16 cellular contexts compared by ENCODE assay signal in genomic region chr15:75089781-75090734, GRCh38.
DNase-seq lines count a peak whose midpoint lies in the region; ATAC-seq, FAIRE-seq and TF ChIP-seq lines count a peak whose summit lies in the region.
"Had no signal": no experiment of that assay in that cellular context is flagged by ENCODE, and none has a peak within 500 bp of the region (broad histone marks: within the 10 kb centered on the region; RNA-seq: fewer than 3 reads in every experiment).

No MANE protein-coding gene starts in this region.

- H3K27ac Mint-ChIP-seq in activated CD8-positive, alpha-beta T cell treated with anti-CD3 and anti-CD28 coated beads, Interleukin-2, amount 10 ng/mL, durations not matched to agents 7 days and 5 days = peak overlapping the region; percentile 31
- no peak overlapping the region for H3K27ac Mint-ChIP-seq in activated CD8-positive, alpha-beta T cell treated with anti-CD3 and anti-CD28 coated beads for 36 hours
- peak overlapping the region; percentile 61 for H3K27ac Mint-ChIP-seq in nephron progenitor cell
- H3K27ac Mint-ChIP-seq in mesothelial cell of epicardium = no peak overlapping the region
- H3K27ac Mint-ChIP-seq: stimulated activated naive CD8-positive, alpha-beta T cell treated with anti-CD3 and anti-CD28 coated beads, Interleukin-15, Interleukin-2, amounts not matched to agents 100 ng/mL and 50 ng/mL, for 24 hours had no signal

- no peak for ATAC-seq in activated CD8-positive, alpha-beta T cell treated with anti-CD3 and anti-CD28 coated beads, Interleukin-2, amount 10 ng/mL, durations not matched to agents 7 days and 5 days
- ATAC-seq in activated CD8-positive, alpha-beta T cell treated with anti-CD3 and anti-CD28 coated beads for 36 hours = no peak
- ATAC-seq in gastroesophageal sphincter = peak; percentile 73
- no peak for ATAC-seq in HG03025 (IDR thresholded peaks at IDR 0.05; ENCODE audit: low FRiP score, unreplicated experiment)

- intact Hi-C loops in activated CD8-positive, alpha-beta T cell treated with anti-CD3 and anti-CD28 coated beads for 36 hours (cut with micrococcal nuclease) = no loop called here

- peaks cover 13% of the 10 kb centered on the region for H3K27me3 Mint-ChIP-seq in activated CD8-positive, alpha-beta T cell treated with anti-CD3 and anti-CD28 coated beads, Interleukin-2, amount 10 ng/mL, durations not matched to agents 7 days and 5 days (ENCODE audit: low read depth)
- peaks cover 12% of the 10 kb centered on the region for H3K27me3 Mint-ChIP-seq in activated CD8-positive, alpha-beta T cell treated with anti-CD3 and anti-CD28 coated beads for 36 hours
- H3K27me3 Mint-ChIP-seq in nephron progenitor cell (ENCODE audit: low read depth, poor library complexity) (peaks cover 18% of the 10 kb centered on the region), mesothelial cell of epicardium (ENCODE audit: low read depth) (no peaks in the 10 kb centered on the region)

- peaks cover 18% of the 10 kb centered on the region for H3K9me3 Mint-ChIP-seq in activated CD8-positive, alpha-beta T cell treated with anti-CD3 and anti-CD28 coated beads, Interleukin-2, amount 10 ng/mL, durations not matched to agents 7 days and 5 days (ENCODE audit: insufficient read depth)
- peaks cover 25% of the 10 kb centered on the region for H3K9me3 Mint-ChIP-seq in activated CD8-positive, alpha-beta T cell treated with anti-CD3 and anti-CD28 coated beads for 36 hours
- peaks cover 22% of the 10 kb centered on the region for H3K9me3 Mint-ChIP-seq in nephron progenitor cell
- peaks cover 20% of the 10 kb centered on the region for H3K9me3 Mint-ChIP-seq in mesothelial cell of epicardium

- WGBS in gastroesophageal sphincter (ENCODE audit: low coverage in 1 of 2), 2 donors = 64 to 84% methylated on average over 9 to 11 of the region's 11 CpGs

- no peaks in the 10 kb centered on the region for H3K4me1 ChIP-seq in gastroesophageal sphincter

- FAIRE-seq in GM19239 (lab: Jason Lieb, UNC) = no peak
- FAIRE-seq: D721Med, islet of Langerhans had no signal

- POLR2A ChIA-PET in activated CD8-positive, alpha-beta T cell treated with anti-CD3 and anti-CD28 coated beads, Interleukin-2, amount 10 ng/mL, durations not matched to agents 7 days and 5 days (lab: Charles Lee) = no interaction called here
- POLR2A ChIA-PET in activated CD8-positive, alpha-beta T cell treated with anti-CD3 and anti-CD28 coated beads for 36 hours (lab: Charles Lee) = interaction anchor here (0.8 to 1.0 kb wide), 2 partner anchors 24 to 29 kb away, joined by 3 to 4 read pairs; no protein-coding TSS in a partner anchor

- H3K4me1 Mint-ChIP-seq in activated CD8-positive, alpha-beta T cell treated with anti-CD3 and anti-CD28 coated beads, Interleukin-2, amount 10 ng/mL, durations not matched to agents 7 days and 5 days (ENCODE audit: low read depth) = peaks cover 19% of the 10 kb centered on the region
- H3K4me1 Mint-ChIP-seq in activated CD8-positive, alpha-beta T cell treated with anti-CD3 and anti-CD28 coated beads for 36 hours (ENCODE audit: low read depth) = peaks cover 19% of the 10 kb centered on the region
- H3K4me1 Mint-ChIP-seq in nephron progenitor cell = peaks cover 8% of the 10 kb centered on the region
- H3K4me1 Mint-ChIP-seq in mesothelial cell of epicardium = no peaks in the 10 kb centered on the region
- H3K4me1 Mint-ChIP-seq: H9 had no signal

- TF ChIP-seq CTCF in activated CD8-positive, alpha-beta T cell treated with anti-CD3 and anti-CD28 coated beads for 36 hours (IDR thresholded peaks at IDR 0.05) = no peak
- TF ChIP-seq CTCF in gastroesophageal sphincter (IDR thresholded peaks at IDR 0.05) (no peak), nephron progenitor cell (IDR thresholded peaks at IDR 0.05) (no peak), mesothelial cell of epicardium (IDR thresholded peaks at IDR 0.05; ENCODE audit: unreplicated experiment) (no peak)

- no peak for TF ChIP-seq POLR2A in gastroesophageal sphincter (IDR thresholded peaks at IDR 0.05)

- no peak overlapping the region for H3K4me3 Mint-ChIP-seq in activated CD8-positive, alpha-beta T cell treated with anti-CD3 and anti-CD28 coated beads, Interleukin-2, amount 10 ng/mL, durations not matched to agents 7 days and 5 days
- H3K4me3 Mint-ChIP-seq in activated CD8-positive, alpha-beta T cell treated with anti-CD3 and anti-CD28 coated beads for 36 hours = no peak overlapping the region
- H3K4me3 Mint-ChIP-seq in nephron progenitor cell (no peak overlapping the region), mesothelial cell of epicardium (no peak overlapping the region)
- H3K4me3 Mint-ChIP-seq: H9; stimulated activated naive CD8-positive, alpha-beta T cell treated with anti-CD3 and anti-CD28 coated beads, Interleukin-15, Interleukin-2, amounts not matched to agents 100 ng/mL and 50 ng/mL, for 24 hours had no signal

- no peak overlapping the region for H3K4me3 ChIP-seq in gastroesophageal sphincter

- H3K27me3 ChIP-seq in gastroesophageal sphincter = no peaks in the 10 kb centered on the region

- peak overlapping the region in 2 of 4 donors; percentile 41 to 47 for H3K27ac ChIP-seq in gastroesophageal sphincter

- no peak for TF ChIP-seq EP300 in gastroesophageal sphincter (IDR thresholded peaks at IDR 0.05)

- H3K36me3 ChIP-seq in gastroesophageal sphincter = no peaks in the 10 kb centered on the region

- CTCF ChIA-PET in activated CD8-positive, alpha-beta T cell treated with anti-CD3 and anti-CD28 coated beads, Interleukin-2, amount 10 ng/mL, durations not matched to agents 7 days and 5 days (lab: Charles Lee) = interaction anchor here (1.4 kb wide), 1 partner anchor 16 kb away, joined by 3 read pairs; no protein-coding TSS in a partner anchor
- CTCF ChIA-PET in activated CD8-positive, alpha-beta T cell treated with anti-CD3 and anti-CD28 coated beads for 36 hours (lab: Charles Lee) = no interaction called here

- DNase-seq in activated CD8-positive, alpha-beta T cell treated with anti-CD3 and anti-CD28 coated beads, Interleukin-2, amount 10 ng/mL, durations not matched to agents 7 days and 5 days = no peak
- DNase-seq in activated CD8-positive, alpha-beta T cell treated with anti-CD3 and anti-CD28 coated beads for 36 hours = no peak
- no peak for DNase-seq in nephron progenitor cell
- no peak for DNase-seq in mesothelial cell of epicardium (ENCODE audit: low spot score in 2 of 2, unreplicated experiment in 2 of 2)
- DNase-seq in NCI-H128 (lab: John Stamatoyannopoulos, UW; ENCODE audit: unreplicated experiment) = no peak
- DNase-seq in GM19239 (ENCODE audit: insufficient read length, low spot score) = no peak
- DNase-seq: activated CD8-positive, alpha-beta memory T cell treated with anti-CD3 and anti-CD28 coated beads, Interleukin-2, amount 50 U/mL, for 4 hours; H9; IMR-90; NCI-H2107; stimulated activated CD4-positive, alpha-beta T cell treated with anti-CD3 and anti-CD28 coated beads, Interleukin-2, amount 100 ng/mL, for 48 hours had no signal

- H3K36me3 Mint-ChIP-seq in activated CD8-positive, alpha-beta T cell treated with anti-CD3 and anti-CD28 coated beads, Interleukin-2, amount 10 ng/mL, durations not matched to agents 7 days and 5 days (ENCODE audit: low read depth) = peaks cover 20% of the 10 kb centered on the region
- peaks cover 9% of the 10 kb centered on the region for H3K36me3 Mint-ChIP-seq in activated CD8-positive, alpha-beta T cell treated with anti-CD3 and anti-CD28 coated beads for 36 hours (ENCODE audit: low read depth)
- H3K36me3 Mint-ChIP-seq in nephron progenitor cell (ENCODE audit: low read depth) = peaks cover 8% of the 10 kb centered on the region
- H3K36me3 Mint-ChIP-seq in mesothelial cell of epicardium = peaks cover 9% of the 10 kb centered on the region

- peaks cover 0 to 10% (median 0%) of the 10 kb centered on the region in 3 donors for H3K9me3 ChIP-seq in gastroesophageal sphincter

Comparison
In these comparisons a context has a peak if more than half of its experiments do, and no peak if none do; other contexts are left out.
1. H3K27ac Mint-ChIP-seq: peak in activated CD8-positive, alpha-beta T cell treated with anti-CD3 and anti-CD28 coated beads, Interleukin-2, amount 10 ng/mL, durations not matched to agents 7 days and 5 days (single experiment) and nephron progenitor cell (single experiment); none in activated CD8-positive, alpha-beta T cell treated with anti-CD3 and anti-CD28 coated beads for 36 hours (single experiment) and mesothelial cell of epicardium (single experiment).